ENCODE assay signal across 17 cellular contexts in the genomic region with DNA sequence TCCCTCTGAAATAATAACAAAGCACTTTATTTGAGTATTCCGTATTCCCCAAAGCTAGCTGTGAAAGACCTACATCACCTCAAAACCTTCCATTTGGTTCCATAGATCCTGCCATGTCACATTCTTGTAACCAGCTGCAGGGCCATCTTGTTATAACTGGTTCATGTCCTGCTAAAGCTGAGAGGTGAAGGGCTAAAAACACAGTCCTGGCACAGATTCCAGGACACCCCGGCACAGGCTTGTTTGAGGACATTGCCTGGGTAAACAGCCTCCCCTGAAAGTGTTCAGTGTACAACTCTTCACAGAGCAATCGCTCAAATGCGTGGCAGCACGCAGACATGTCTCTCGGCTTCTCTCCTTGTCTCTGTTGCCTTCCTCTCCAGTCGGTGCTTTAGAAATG.
DNase-seq lines count a peak whose midpoint lies in the region; ATAC-seq, FAIRE-seq and TF ChIP-seq lines count a peak whose summit lies in the region.
"Had no signal": no experiment of that assay in that cellular context is flagged by ENCODE, and none has a peak within 500 bp of the region (broad histone marks: within the 10 kb centered on the region; RNA-seq: fewer than 3 reads in every experiment).

No MANE protein-coding gene starts in this region.

- peak; percentile 15 for FAIRE-seq in endothelial cell of umbilical vein (lab: Jason Lieb, UNC)
- FAIRE-seq: A204.1 had no signal

- no peak for TF ChIP-seq POLR2A in endothelial cell of umbilical vein (IDR thresholded peaks at IDR 0.05; ENCODE audit: low read depth, low read length)

- H3K4me3 ChIP-seq in Caco-2 (ENCODE audit: low read depth, low read length) (no peak overlapping the region), endothelial cell of umbilical vein (replicated peaks in 1 of 3; ENCODE audit: insufficient read depth in 1 of 3, low read depth in 1 of 3, low read length in 3 of 3) (no peak overlapping the region)
- H3K4me3 ChIP-seq: BLaER1 had no signal

- peaks cover 62% of the 10 kb centered on the region for H3K4me1 Mint-ChIP-seq in activated naive CD4-positive, alpha-beta T cell treated with anti-CD3 and anti-CD28 coated beads, Interleukin-2, amount 50 U/mL, for 24 hours
- no peaks in the 10 kb centered on the region for H3K4me1 Mint-ChIP-seq in Caco-2 (ENCODE audit: low read depth, unreplicated experiment)
- H3K4me1 Mint-ChIP-seq in naive thymus-derived CD8-positive, alpha-beta T cell = peaks cover 24 to 63% (median 58%) of the 10 kb centered on the region in 4 donors

- H3K27me3 ChIP-seq in Caco-2 (replicated peaks; ENCODE audit: control insufficient read depth, insufficient read depth, low read length) (no peaks in the 10 kb centered on the region), endothelial cell of umbilical vein (ENCODE audit: control insufficient read depth in 2 of 2, insufficient read depth in 2 of 2, low read length in 2 of 2) (no peaks in the 10 kb centered on the region)
- H3K27me3 ChIP-seq: BLaER1 had no signal

- TF ChIP-seq CTCF in Caco-2 (IDR thresholded peaks at IDR 0.05; ENCODE audit: insufficient read depth in 1 of 2, low read depth in 1 of 2, low read length in 1 of 2, severe bottlenecking in 1 of 2, unreplicated experiment in 1 of 2) (no peak), endothelial cell of umbilical vein (IDR thresholded peaks at IDR 0.05; ENCODE audit: extremely low read depth in 1 of 2, insufficient read depth in 1 of 2, low read depth in 1 of 2, low read length in 2 of 2) (no peak)

- H2AFZ ChIP-seq in endothelial cell of umbilical vein (ENCODE audit: low read depth, low read length) = peak overlapping the region; percentile 41

- no peaks in the 10 kb centered on the region for H3K9me3 ChIP-seq in Caco-2
- H3K9me3 ChIP-seq in endothelial cell of umbilical vein (replicated peaks; ENCODE audit: control insufficient read depth, insufficient read depth, low read length) = no peaks in the 10 kb centered on the region
- H3K9me3 ChIP-seq: BLaER1 had no signal

- H3K4me1 ChIP-seq in Caco-2 = no peaks in the 10 kb centered on the region
- peaks cover 28% of the 10 kb centered on the region for H3K4me1 ChIP-seq in endothelial cell of umbilical vein (ENCODE audit: control insufficient read depth, extremely low read depth, insufficient read depth, low read length)
- H3K4me1 ChIP-seq: BLaER1 had no signal

- H3K9me1 ChIP-seq in endothelial cell of umbilical vein (replicated peaks; ENCODE audit: control insufficient read depth, extremely low read depth, insufficient read depth, low read length) = no peaks in the 10 kb centered on the region

- no peak for ATAC-seq in naive thymus-derived CD8-positive, alpha-beta T cell
- no peak for ATAC-seq in GM21529 (IDR thresholded peaks at IDR 0.05; ENCODE audit: unreplicated experiment)

- CTCF ChIA-PET in Caco-2 (lab: Charles Lee) = no interaction called here
- CTCF ChIA-PET in endothelial cell of umbilical vein (lab: Charles Lee) = no interaction called here

- H3K4me2 ChIP-seq in endothelial cell of umbilical vein (ENCODE audit: insufficient read depth, low read length) = peak overlapping the region; percentile 62
- H3K4me2 ChIP-seq: BLaER1 had no signal

- H3K9ac ChIP-seq in endothelial cell of umbilical vein (replicated peaks; ENCODE audit: extremely low read depth, insufficient read depth, low read length) = no peak overlapping the region
- H3K9ac ChIP-seq: BLaER1 had no signal

- H3K36me3 Mint-ChIP-seq in activated naive CD4-positive, alpha-beta T cell treated with anti-CD3 and anti-CD28 coated beads, Interleukin-2, amount 50 U/mL, for 24 hours = peaks cover 4% of the 10 kb centered on the region
- peaks cover 33% of the 10 kb centered on the region for H3K36me3 Mint-ChIP-seq in Caco-2 (ENCODE audit: insufficient read depth, unreplicated experiment)
- peaks cover 0 to 19% (median 18%) of the 10 kb centered on the region in 3 donors for H3K36me3 Mint-ChIP-seq in naive thymus-derived CD8-positive, alpha-beta T cell

- peak overlapping the region; percentile 65 for H3K27ac Mint-ChIP-seq in activated naive CD4-positive, alpha-beta T cell treated with anti-CD3 and anti-CD28 coated beads, Interleukin-2, amount 50 U/mL, for 24 hours
- no peak overlapping the region for H3K27ac Mint-ChIP-seq in Caco-2 (ENCODE audit: unreplicated experiment)
- H3K27ac Mint-ChIP-seq in naive thymus-derived CD8-positive, alpha-beta T cell = peak overlapping the region; percentile 74 to 98 (median 96)

- TSS peak; percentile 88 for BruUV-seq in Caco-2 (replicated peaks; lab: Mats Ljungman, UMichigan)
- no TSS peak for BruUV-seq in endothelial cell of umbilical vein (replicated peaks; lab: Mats Ljungman, UMichigan)

- H3K79me2 ChIP-seq in endothelial cell of umbilical vein (ENCODE audit: control insufficient read depth, insufficient read depth, low read length) = no peaks in the 10 kb centered on the region

- no peak overlapping the region for H3K4me3 Mint-ChIP-seq in activated naive CD4-positive, alpha-beta T cell treated with anti-CD3 and anti-CD28 coated beads, Interleukin-2, amount 50 U/mL, for 24 hours
- H3K4me3 Mint-ChIP-seq in Caco-2 (ENCODE audit: unreplicated experiment) = no peak overlapping the region
- peak overlapping the region in 7 of 10 donors; percentile 7 to 72 (median 39) for H3K4me3 Mint-ChIP-seq in naive thymus-derived CD8-positive, alpha-beta T cell

- H3K9me3 Mint-ChIP-seq in activated naive CD4-positive, alpha-beta T cell treated with anti-CD3 and anti-CD28 coated beads, Interleukin-2, amount 50 U/mL, for 24 hours = no peaks in the 10 kb centered on the region
- H3K9me3 Mint-ChIP-seq in Caco-2 (ENCODE audit: unreplicated experiment) = no peaks in the 10 kb centered on the region
- H3K9me3 Mint-ChIP-seq in naive thymus-derived CD8-positive, alpha-beta T cell = no peaks in the 10 kb centered on the region

- H3K27me3 Mint-ChIP-seq in activated naive CD4-positive, alpha-beta T cell treated with anti-CD3 and anti-CD28 coated beads, Interleukin-2, amount 50 U/mL, for 24 hours = no peaks in the 10 kb centered on the region
- no peaks in the 10 kb centered on the region for H3K27me3 Mint-ChIP-seq in Caco-2 (ENCODE audit: insufficient read depth, unreplicated experiment)
- H3K27me3 Mint-ChIP-seq in naive thymus-derived CD8-positive, alpha-beta T cell = no peaks in the 10 kb centered on the region

- no peaks in the 10 kb centered on the region for H4K20me1 ChIP-seq in endothelial cell of umbilical vein (replicated peaks; ENCODE audit: control insufficient read depth, extremely low read depth, insufficient read depth, low read length)
- H4K20me1 ChIP-seq: BLaER1 had no signal

- intact Hi-C loops in Caco-2 (cut with micrococcal nuclease; ENCODE audit: unreplicated experiment) (no loop called here), endothelial cell of umbilical vein (cut with micrococcal nuclease) (no loop called here)

- POLR2A ChIA-PET in Caco-2 (lab: Charles Lee) = no interaction called here
- POLR2A ChIA-PET in endothelial cell of umbilical vein (lab: Charles Lee) = no interaction called here
- POLR2A ChIA-PET in naive thymus-derived CD8-positive, alpha-beta T cell (lab: Charles Lee) = interaction anchor here (0.5 to 2.7 kb wide), 4 partner anchors 19 to 196 kb away, joined by 3 to 30 read pairs (median 8); partner anchors contain the start of gene UBE2D3

- H3K27ac ChIP-seq in endothelial cell of umbilical vein (ENCODE audit: insufficient read depth, low read depth, low read length) = peak overlapping the region; percentile 27
- H3K27ac ChIP-seq: BLaER1 had no signal

- no peak for DNase-seq in activated naive CD4-positive, alpha-beta T cell treated with anti-CD3 and anti-CD28 coated beads, Interleukin-2, amount 50 U/mL, for 16 hours
- no peak for DNase-seq in Caco-2
- DNase-seq in endothelial cell of umbilical vein (ENCODE audit: low read depth, low spot score) = no peak
- no peak for DNase-seq in naive thymus-derived CD8-positive, alpha-beta T cell
- DNase-seq in middle frontal gyrus (ENCODE audit: extremely low spot score, low spot score) = no peak
- no peak for DNase-seq in activated naive CD4-positive, alpha-beta T cell (lab: John Stamatoyannopoulos, UW)
- DNase-seq: COR-L47, DMS153, NCI-H1105 treated with DMSO at 0.1 percent for 48 hours, NCI-H187, NCI-H446, NCI-H69, SHP77 had no signal

- no peaks in the 10 kb centered on the region for H3K36me3 ChIP-seq in Caco-2 (ENCODE audit: control insufficient read depth, insufficient read depth, low read length)
- H3K36me3 ChIP-seq in endothelial cell of umbilical vein (ENCODE audit: control insufficient read depth in 2 of 2, extremely low read depth in 1 of 2, insufficient read depth in 2 of 2, low read length in 2 of 2) = no peaks in the 10 kb centered on the region

- dilution Hi-C loops in endothelial cell of umbilical vein (cut with MboI; ENCODE audit: extremely low pct_ligation_motif_present, low sequenced_read_pairs) = no loop called here

TF ChIP-seq in endothelial cell of umbilical vein, 7 proteins besides CTCF, POLR2A, EP300 and RAD21:
- TF ChIP-seq EZH2 (IDR thresholded peaks at IDR 0.05; ENCODE audit: borderline replicate concordance, low read depth, low read length, severe bottlenecking) (no peak), FOS (IDR thresholded peaks at IDR 0.05; ENCODE audit: borderline replicate concordance, insufficient read depth, low read length) (no peak), MAX (IDR thresholded peaks at IDR 0.05; ENCODE audit: insufficient read depth, insufficient read length) (no peak), MYC (IDR thresholded peaks at IDR 0.05; ENCODE audit: low read depth, low read length) (no peak), JUN (IDR thresholded peaks at IDR 0.05; ENCODE audit: borderline replicate concordance, insufficient read depth, insufficient read length, low read depth) (no peak), GATA2 (IDR thresholded peaks at IDR 0.05; ENCODE audit: insufficient read depth, insufficient read length, low read depth, low read length) (no peak), POLR2AphosphoS5 (IDR thresholded peaks at IDR 0.05; ENCODE audit: insufficient read depth, low read depth, low read length) (no peak)
TF ChIP-seq in endothelial cell of umbilical vein: peak in this region for 0.

Comparison
In these comparisons a context has a peak if more than half of its experiments do, and no peak if none do; other contexts are left out.
1. H3K4me3 Mint-ChIP-seq: peak in naive thymus-derived CD8-positive, alpha-beta T cell (7 of 10); none in activated naive CD4-positive, alpha-beta T cell treated with anti-CD3 and anti-CD28 coated beads, Interleukin-2, amount 50 U/mL, for 24 hours (single experiment) and Caco-2 (single experiment).